Comparison of ENCODE assay signal across 13 cellular contexts in genomic region chr4:66572949-66573348, GRCh38.
DNase-seq lines count a peak whose midpoint lies in the region; ATAC-seq, FAIRE-seq and TF ChIP-seq lines count a peak whose summit lies in the region.
"Had no signal": no experiment of that assay in that cellular context is flagged by ENCODE, and none has a peak within 500 bp of the region (broad histone marks: within the 10 kb centered on the region; RNA-seq: fewer than 3 reads in every experiment).

No MANE protein-coding gene starts in this region.

- ATAC-seq in pancreas (no peak), GM21515 (IDR thresholded peaks at IDR 0.05; ENCODE audit: unreplicated experiment) (no peak)

- H4K5ac ChIP-seq in mesendoderm (ENCODE audit: low read length) = no peak overlapping the region

- intact Hi-C loops in pancreas (cut with DNase I) = no loop called here

- no peaks in the 10 kb centered on the region for H3K36me3 ChIP-seq in pancreas
- H3K36me3 ChIP-seq in mesendoderm (ENCODE audit: control insufficient read depth, insufficient read depth, low read length) = no peaks in the 10 kb centered on the region
- H3K36me3 ChIP-seq: neutrophil had no signal

- no peak overlapping the region for H2AK5ac ChIP-seq in mesendoderm (ENCODE audit: low read length)

- H3K79me2 ChIP-seq in mesendoderm (ENCODE audit: control insufficient read depth, insufficient read depth, low read length) = no peaks in the 10 kb centered on the region

- no peak for TF ChIP-seq CTCF in pancreas (IDR thresholded peaks at IDR 0.05)

- H3K23ac ChIP-seq in mesendoderm (ENCODE audit: low read length) = no peak overlapping the region

- no peaks in the 10 kb centered on the region for H3K79me1 ChIP-seq in mesendoderm (ENCODE audit: low read length)

- H3K27me3 ChIP-seq in pancreas (no peaks in the 10 kb centered on the region), mesendoderm (ENCODE audit: insufficient read depth, low read length, poor library complexity) (no peaks in the 10 kb centered on the region)
- H3K27me3 ChIP-seq: neutrophil had no signal

- H3K4ac ChIP-seq in mesendoderm (ENCODE audit: low read depth, low read length) = no peak overlapping the region

- H3K27ac ChIP-seq in pancreas (no peak overlapping the region), mesendoderm (ENCODE audit: low read depth, low read length) (no peak overlapping the region)
- H3K27ac ChIP-seq: neutrophil had no signal

- H2BK15ac ChIP-seq in mesendoderm (replicated peaks; ENCODE audit: low read depth) = no peak overlapping the region

- H2BK120ac ChIP-seq in mesendoderm (ENCODE audit: low read depth, low read length) = no peak overlapping the region

- no peak overlapping the region for H3K56ac ChIP-seq in mesendoderm (ENCODE audit: low read length)

- H3K4me2 ChIP-seq in mesendoderm (ENCODE audit: low read length) = no peak overlapping the region

- no peaks in the 10 kb centered on the region for H3K9me3 ChIP-seq in pancreas
- H3K9me3 ChIP-seq: neutrophil had no signal

- H4K8ac ChIP-seq in mesendoderm (ENCODE audit: low read depth, low read length) = no peak overlapping the region

- H3K9ac ChIP-seq in mesendoderm (ENCODE audit: low read length) = no peak overlapping the region

- H2BK5ac ChIP-seq in mesendoderm (ENCODE audit: low read length) = no peak overlapping the region

- 68 to 81% methylated on average over 2 of the region's 2 CpGs for WGBS in pancreas, 2 donors
- no CpG with 5 or more reads among the region's 2 CpGs for WGBS in mesendoderm (ENCODE audit: extremely low coverage, insufficient coverage, low lambda C conversion rate)

- H3K4me3 ChIP-seq in pancreas = no peak overlapping the region
- no peak overlapping the region for H3K4me3 ChIP-seq in mesendoderm (ENCODE audit: low read length)

- no peak for FAIRE-seq in pancreas (lab: Jason Lieb, UNC)

- H3K4me1 ChIP-seq in pancreas (no peaks in the 10 kb centered on the region), mesendoderm (ENCODE audit: control insufficient read depth, low read depth, low read length) (no peaks in the 10 kb centered on the region)

- no peak overlapping the region for H3K18ac ChIP-seq in mesendoderm (ENCODE audit: low read length)

- DNase-seq in AG08395 (ENCODE audit: low spot score) (peak; percentile 1), HPDE6-E6E7 (ENCODE audit: extremely low spot score) (peak; percentile 39), amniotic stem cell (lab: John Stamatoyannopoulos, UW) (peak; percentile 72), iris pigment epithelial cell (ENCODE audit: low read depth) (peak; percentile 82), pancreas (no peak), mesendoderm (no peak)
- DNase-seq in stimulated activated CD4-positive, alpha-beta T cell treated with anti-CD3 and anti-CD28 coated beads, Interleukin-4, amount 100 ng/mL, for 4 hours = no peak
- DNase-seq: activated B cell treated with CpG ODN at 0.5 μM for 24 hours; activated naive CD8-positive, alpha-beta T cell treated with anti-CD3 and anti-CD28 coated beads, Interleukin-2, amount 10 ng/mL, durations not matched to agents 7 days and 5 days; GDM1; KBM-7 had no signal

Comparison
In these comparisons a context has a peak if more than half of its experiments do, and no peak if none do; other contexts are left out.
1. DNase-seq: peak in AG08395 (single experiment), HPDE6-E6E7 (single experiment), amniotic stem cell (single experiment) and iris pigment epithelial cell (single experiment); none in pancreas (0 of 6), mesendoderm (single experiment) and stimulated activated CD4-positive, alpha-beta T cell treated with anti-CD3 and anti-CD28 coated beads, Interleukin-4, amount 100 ng/mL, for 4 hours (0 of 2).